ENCODE assay signal across 19 cellular contexts in genomic region chr7:36475371-36475770, GRCh38.
DNase-seq lines count a peak whose midpoint lies in the region; ATAC-seq and TF ChIP-seq lines count a peak whose summit lies in the region.
"Had no signal": no experiment of that assay in that cellular context is flagged by ENCODE, and none has a peak within 500 bp of the region (broad histone marks: within the 10 kb centered on the region; RNA-seq: fewer than 3 reads in every experiment).

No MANE protein-coding gene starts in this region.

- no peak for TF ChIP-seq CTCF in brain microvascular endothelial cell (IDR thresholded peaks at IDR 0.05; ENCODE audit: low read depth, low read length, missing control alignments)

- in situ Hi-C loops in brain microvascular endothelial cell (cut with HindIII; ENCODE audit: low pct_ligation_motif_present, low sequenced_read_pairs): no loop called here

- no peaks in the 10 kb centered on the region for H3K36me3 ChIP-seq in brain microvascular endothelial cell (replicated peaks)
- H3K36me3 ChIP-seq: breast epithelium, colonic mucosa, tibial artery had no signal

- DNase-seq in activated naive CD4-positive, alpha-beta T cell treated with anti-CD3 and anti-CD28 coated beads, Interleukin-2, amount 50 U/mL, for 72 hours (ENCODE audit: low spot score in 2 of 2): peak in 1 of 2 donors; percentile 14
- no peak for DNase-seq in activated naive CD4-positive, alpha-beta T cell treated with anti-CD3 and anti-CD28 coated beads, Interleukin-2, amount 50 U/mL, for 16 hours
- peak; percentile 37 to 38 for DNase-seq in activated T-cell treated with anti-CD3 and anti-CD28 coated beads, Interleukin-2, amount 50 U/mL, for 48 hours
- DNase-seq in stimulated activated naive CD8-positive, alpha-beta T cell treated with anti-CD3 and anti-CD28 coated beads, Interleukin-15, Interleukin-2, amounts not matched to agents 100 U/mL and 50 U/mL, for 24 hours: peak; percentile 20
- DNase-seq in HUDEP-2 (lab: John Stamatoyannopoulos, UW; ENCODE audit: unreplicated experiment in 76 of 76): no peak
- no peak for DNase-seq in brain microvascular endothelial cell
- DNase-seq: activated CD4-positive, alpha-beta T cell treated with anti-CD3 and anti-CD28 coated beads for 4 hours; colonic mucosa; GDM1; H9; naive B cell; NCI-H1105 treated with DMSO at 0.1 percent for 48 hours; NCI-H510A treated with DMSO at 0.1 percent for 48 hours; Right ventricle myocardium superior; stimulated activated naive B cell treated with anti-CD40 and anti-IgM and Interleukin-4, amounts not matched to agents 10 μg/mL and 1 μg/mL and 100 μg/mL, for 72 hours; tibial artery had no signal

- H3K27ac Mint-ChIP-seq in activated naive CD4-positive, alpha-beta T cell treated with anti-CD3 and anti-CD28 coated beads, Interleukin-2, amount 50 U/mL, for 72 hours: peak overlapping the region in 1 of 2 donors; percentile 33
- H3K27ac Mint-ChIP-seq: H9; naive B cell; stimulated activated naive B cell treated with anti-CD40 and anti-IgM and Interleukin-4, amounts not matched to agents 10 μg/mL and 1 μg/mL and 100 μg/mL, for 72 hours had no signal

- H3K9me3 Mint-ChIP-seq in activated naive CD4-positive, alpha-beta T cell treated with anti-CD3 and anti-CD28 coated beads, Interleukin-2, amount 50 U/mL, for 72 hours: peaks cover 6 to 8% of the 10 kb centered on the region in 2 donors
- H3K9me3 Mint-ChIP-seq: H9 had no signal

- H3K36me3 Mint-ChIP-seq in activated naive CD4-positive, alpha-beta T cell treated with anti-CD3 and anti-CD28 coated beads, Interleukin-2, amount 50 U/mL, for 72 hours: peaks cover 11 to 13% of the 10 kb centered on the region in 2 donors
- H3K36me3 Mint-ChIP-seq: CD4-positive, CD25-positive, alpha-beta regulatory T cell had no signal

- peak; percentile 69 to 91 for ATAC-seq in activated naive CD4-positive, alpha-beta T cell treated with anti-CD3 and anti-CD28 coated beads, Interleukin-2, amount 50 U/mL, for 72 hours
- ATAC-seq in HG03354 (IDR thresholded peaks at IDR 0.05; ENCODE audit: poor library complexity, severe bottlenecking, unreplicated experiment): peak; percentile 55
- ATAC-seq in stimulated activated naive CD8-positive, alpha-beta T cell treated with anti-CD3 and anti-CD28 coated beads, Interleukin-15, Interleukin-2, amounts not matched to agents 100 U/mL and 50 U/mL, for 24 hours: peak; percentile 90

- H3K27ac ChIP-seq in brain microvascular endothelial cell: no peak overlapping the region
- H3K27ac ChIP-seq: breast epithelium, colonic mucosa, tibial artery had no signal

- H3K4me3 ChIP-seq in brain microvascular endothelial cell (ENCODE audit: low read depth, low read length): no peak overlapping the region
- H3K4me3 ChIP-seq: breast epithelium, colonic mucosa, tibial artery had no signal

- no peaks in the 10 kb centered on the region for H3K27me3 ChIP-seq in brain microvascular endothelial cell (replicated peaks)
- H3K27me3 ChIP-seq: breast epithelium, colonic mucosa, tibial artery had no signal

Comparison
In these comparisons a context has a peak if more than half of its experiments do, and no peak if none do; other contexts are left out.
1. DNase-seq: peak in activated T-cell treated with anti-CD3 and anti-CD28 coated beads, Interleukin-2, amount 50 U/mL, for 48 hours (2 of 2) and stimulated activated naive CD8-positive, alpha-beta T cell treated with anti-CD3 and anti-CD28 coated beads, Interleukin-15, Interleukin-2, amounts not matched to agents 100 U/mL and 50 U/mL, for 24 hours (single experiment); none in activated naive CD4-positive, alpha-beta T cell treated with anti-CD3 and anti-CD28 coated beads, Interleukin-2, amount 50 U/mL, for 16 hours (single experiment), HUDEP-2 (0 of 76) and brain microvascular endothelial cell (single experiment).
2. Peak in every context shown above with its lines, with median percentiles within 50 percentile points of each other: ATAC-seq.